Comparison of ENCODE assay signal across 10 cellular contexts in the genomic region with DNA sequence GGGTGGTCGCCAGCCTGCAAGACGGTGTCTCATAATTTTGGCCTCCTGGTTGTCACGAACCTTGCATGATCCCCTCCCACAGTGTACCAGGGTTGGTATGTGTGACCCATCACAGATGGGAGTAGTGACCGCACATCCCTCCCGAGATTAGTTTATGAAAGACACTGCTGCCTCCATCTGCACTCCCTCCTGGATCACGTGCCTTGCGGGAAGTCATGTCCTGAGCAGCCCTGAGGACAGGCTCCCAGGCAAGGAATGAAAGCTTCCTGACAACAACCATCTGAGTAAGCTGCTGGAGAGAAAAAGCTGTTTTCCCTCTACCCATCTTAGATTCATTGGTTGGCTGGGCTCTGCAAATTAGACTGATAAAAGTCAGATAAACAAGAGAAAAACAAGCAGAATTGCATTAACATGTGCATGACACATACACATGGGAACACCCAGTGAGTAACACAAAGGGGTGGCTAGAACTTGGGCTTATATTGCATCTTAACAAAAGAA. TPM values are rescaled to one million over a fixed set of nuclear protein-coding genes. Genes with fewer than 3 reads are reported as not detected.
A peak's percentile ranks its signal among the peaks of the same experiment; 100 is the strongest.
DNase-seq lines count a peak whose midpoint lies in the region; ATAC-seq and TF ChIP-seq lines count a peak whose summit lies in the region.
"Had no signal": no experiment of that assay in that cellular context is flagged by ENCODE, and none has a peak within 500 bp of the region (broad histone marks: within the 10 kb centered on the region; RNA-seq: fewer than 3 reads in every experiment).

No MANE protein-coding gene starts in this region.

- TF ChIP-seq CTCF in astrocyte of the spinal cord (IDR thresholded peaks at IDR 0.05; ENCODE audit: low read depth, low read length): no peak
- no peak for TF ChIP-seq CTCF in left ventricle myocardium inferior (IDR thresholded peaks at IDR 0.05; ENCODE audit: borderline replicate concordance)
- no peak for TF ChIP-seq CTCF in sigmoid colon (IDR thresholded peaks at IDR 0.05)

- H3K36me3 ChIP-seq in left ventricle myocardium inferior: no peaks in the 10 kb centered on the region
- no peaks in the 10 kb centered on the region for H3K36me3 ChIP-seq in sigmoid colon

- peak; percentile 86 for DNase-seq in GM04503 (ENCODE audit: low read depth)
- peak; percentile 58 for DNase-seq in astrocyte of the spinal cord (ENCODE audit: low read depth, low spot score)
- peak; percentile 66 for DNase-seq in left ventricle myocardium inferior
- DNase-seq in sigmoid colon: peak; percentile 90
- DNase-seq in dermis blood vessel endothelial cell: no peak
- DNase-seq: central memory CD4-positive, alpha-beta T cell; Kasumi-1 had no signal

- H3K27me3 ChIP-seq in left ventricle myocardium inferior (ENCODE audit: low read depth): peaks cover 19% of the 10 kb centered on the region
- no peaks in the 10 kb centered on the region for H3K27me3 ChIP-seq in sigmoid colon

- in situ Hi-C loops in astrocyte of the spinal cord (cut with HindIII; ENCODE audit: low sequenced_read_pairs): no loop called here

- H3K27ac ChIP-seq in left ventricle myocardium inferior (replicated peaks) (peak overlapping the region; percentile 79), sigmoid colon (peak overlapping the region in 3 of 4 donors; percentile 63 to 71 (median 71))

- intact Hi-C loops in left ventricle myocardium inferior (cut with micrococcal nuclease) (no loop called here), sigmoid colon (cut with DNase I) (no loop called here)

- 49 to 57% methylated on average over 7 of the region's 7 CpGs for WGBS in sigmoid colon, 2 donors

- H3K4me3 ChIP-seq in astrocyte of the spinal cord (ENCODE audit: low read depth, low read length) (no peak overlapping the region), left ventricle myocardium inferior (no peak overlapping the region), sigmoid colon (no peak overlapping the region)

- H3K9me3 ChIP-seq in left ventricle myocardium inferior (replicated peaks): no peaks in the 10 kb centered on the region
- H3K9me3 ChIP-seq in sigmoid colon: no peaks in the 10 kb centered on the region

- ATAC-seq in HG03439 (IDR thresholded peaks at IDR 0.05; ENCODE audit: unreplicated experiment) (no peak), HG03432 (IDR thresholded peaks at IDR 0.05; ENCODE audit: unreplicated experiment) (no peak), HG02973 (IDR thresholded peaks at IDR 0.05; ENCODE audit: unreplicated experiment) (no peak)

- no peak for TF ChIP-seq POLR2A in sigmoid colon (IDR thresholded peaks at IDR 0.05)

- H3K4me1 ChIP-seq in left ventricle myocardium inferior (peaks cover 14% of the 10 kb centered on the region), sigmoid colon (peaks cover 0 to 46% (median 26%) of the 10 kb centered on the region in 4 donors)

- peak in 1 of 4 donors; percentile 8 for TF ChIP-seq EP300 in sigmoid colon (IDR thresholded peaks at IDR 0.05)

RNA-seq across cellular contexts. Expression of gene PAMR1, which starts 14.4 kb away (rescaled TPM):
- 12.9 TPM for total RNA-seq in left ventricle myocardium inferior
- 10 to 100 TPM in 3 of 4 donors, 1 to 10 TPM in 1; 7.8 to 26.5 (median 17.2) TPM for total RNA-seq in sigmoid colon
- polyA plus RNA-seq in sigmoid colon: 1 to 10 TPM in 2 of 3 donors, under 1 TPM in 1; 0.92 to 6.6 (median 1.8) TPM
- 0.68 and 0.84 TPM in 2 replicates for total RNA-seq in dermis blood vessel endothelial cell
